ENCODE assay signal across 13 cellular contexts in genomic region chr10:1100691-1101368, GRCh38. TPM values are rescaled to one million over a fixed set of nuclear protein-coding genes. Genes with fewer than 3 reads are reported as not detected.
DNase-seq lines count a peak whose midpoint lies in the region; TF ChIP-seq lines count a peak whose summit lies in the region.
"Had no signal": no experiment of that assay in that cellular context is flagged by ENCODE, and none has a peak within 500 bp of the region (broad histone marks: within the 10 kb centered on the region; RNA-seq: fewer than 3 reads in every experiment).

No MANE protein-coding gene starts in this region.

- no peak overlapping the region for H3K4me3 Mint-ChIP-seq in activated T-cell treated with anti-CD3 and anti-CD28 coated beads, Interleukin-2, amount 50 U/mL, for 24 hours
- no peak overlapping the region for H3K4me3 Mint-ChIP-seq in endothelial cell (ENCODE audit: unreplicated experiment)
- H3K4me3 Mint-ChIP-seq in progenitor cell of endocrine pancreas (ENCODE audit: low read depth): no peak overlapping the region

- H3K9me3 Mint-ChIP-seq in activated T-cell treated with anti-CD3 and anti-CD28 coated beads, Interleukin-2, amount 50 U/mL, for 24 hours: no peaks in the 10 kb centered on the region
- H3K9me3 Mint-ChIP-seq in endothelial cell (ENCODE audit: unreplicated experiment): no peaks in the 10 kb centered on the region
- no peaks in the 10 kb centered on the region for H3K9me3 Mint-ChIP-seq in progenitor cell of endocrine pancreas (ENCODE audit: low read depth)

- no peaks in the 10 kb centered on the region for H3K36me3 Mint-ChIP-seq in activated T-cell treated with anti-CD3 and anti-CD28 coated beads, Interleukin-2, amount 50 U/mL, for 24 hours (ENCODE audit: low read depth)
- H3K36me3 Mint-ChIP-seq in endothelial cell (ENCODE audit: low read depth, unreplicated experiment): peaks cover 50% of the 10 kb centered on the region
- peaks cover 26% of the 10 kb centered on the region for H3K36me3 Mint-ChIP-seq in progenitor cell of endocrine pancreas (ENCODE audit: insufficient read depth)

- no peaks in the 10 kb centered on the region for H3K27me3 Mint-ChIP-seq in activated T-cell treated with anti-CD3 and anti-CD28 coated beads, Interleukin-2, amount 50 U/mL, for 24 hours
- H3K27me3 Mint-ChIP-seq in endothelial cell (ENCODE audit: unreplicated experiment) (peaks cover 4% of the 10 kb centered on the region), progenitor cell of endocrine pancreas (no peaks in the 10 kb centered on the region)

- peak overlapping the region; percentile 15 for H3K27ac Mint-ChIP-seq in activated T-cell treated with anti-CD3 and anti-CD28 coated beads, Interleukin-2, amount 50 U/mL, for 24 hours
- H3K27ac Mint-ChIP-seq in endothelial cell (ENCODE audit: unreplicated experiment) (peak overlapping the region; percentile 8), progenitor cell of endocrine pancreas (peak overlapping the region; percentile 58)

- peaks cover 41% of the 10 kb centered on the region for H3K4me1 Mint-ChIP-seq in activated T-cell treated with anti-CD3 and anti-CD28 coated beads, Interleukin-2, amount 50 U/mL, for 24 hours (ENCODE audit: low read depth)
- H3K4me1 Mint-ChIP-seq in endothelial cell (ENCODE audit: unreplicated experiment): peaks cover 17% of the 10 kb centered on the region
- peaks cover 6% of the 10 kb centered on the region for H3K4me1 Mint-ChIP-seq in progenitor cell of endocrine pancreas (ENCODE audit: low read depth)

- no peak for DNase-seq in activated T-cell treated with anti-CD3 and anti-CD28 coated beads, Interleukin-2, amount 50 U/mL, for 24 hours
- DNase-seq in activated T-cell treated with anti-CD3 and anti-CD28 coated beads, Interleukin-2, amount 50 U/mL, for 48 hours: no peak
- peak; percentile 15 for DNase-seq in NCI-H1694 (lab: John Stamatoyannopoulos, UW)
- DNase-seq in endothelial cell (ENCODE audit: low spot score): peak; percentile 52
- DNase-seq in progenitor cell of endocrine pancreas (ENCODE audit: low spot score, unreplicated experiment): no peak
- no peak for DNase-seq in NAMALWA (ENCODE audit: low spot score)
- no peak for DNase-seq in D341Med (ENCODE audit: low spot score)
- no peak for DNase-seq in central memory CD4-positive, alpha-beta T cell
- DNase-seq: activated CD4-positive, CD25-positive, alpha-beta regulatory T cell treated with anti-CD3 and anti-CD28 coated beads, Interleukin-2, amount 50 U/mL, for 72 hours; effector memory CD4-positive, alpha-beta T cell; foreskin melanocyte; NCI-H1092; stimulated activated CD4-positive, alpha-beta T cell treated with anti-CD3 and anti-CD28 coated beads, Interleukin-15, amount 100 ng/mL, for 24 hours had no signal

- TF ChIP-seq CTCF in endothelial cell (IDR thresholded peaks at IDR 0.05; ENCODE audit: unreplicated experiment) (no peak), progenitor cell of endocrine pancreas (IDR thresholded peaks at IDR 0.05; ENCODE audit: unreplicated experiment) (peak; percentile 40)

RNA-seq across cellular contexts. Expression of gene WDR37, which starts 44.6 kb away (rescaled TPM):
- 32.6 TPM for total RNA-seq in endothelial cell (ENCODE audit: unreplicated experiment)
- total RNA-seq in progenitor cell of endocrine pancreas: 17.4 and 18.7 TPM in 2 replicates

RNA-seq across cellular contexts. Expression of gene IDI1, which starts 51.9 kb away (rescaled TPM):
- total RNA-seq in endothelial cell (ENCODE audit: unreplicated experiment): 52.7 TPM
- total RNA-seq in progenitor cell of endocrine pancreas: 46.3 and 51.4 TPM in 2 replicates

Comparison
In these comparisons a context has a peak if more than half of its experiments do, and no peak if none do; other contexts are left out.
1. DNase-seq: peak in NCI-H1694 (single experiment) and endothelial cell (single experiment); none in activated T-cell treated with anti-CD3 and anti-CD28 coated beads, Interleukin-2, amount 50 U/mL, for 24 hours (single experiment), activated T-cell treated with anti-CD3 and anti-CD28 coated beads, Interleukin-2, amount 50 U/mL, for 48 hours (0 of 2), progenitor cell of endocrine pancreas (single experiment), NAMALWA (single experiment), D341Med (single experiment) and central memory CD4-positive, alpha-beta T cell (single experiment).
2. H3K27ac Mint-ChIP-seq: peak in every context shown above with its lines; median percentile 58 in progenitor cell of endocrine pancreas; 15 in activated T-cell treated with anti-CD3 and anti-CD28 coated beads, Interleukin-2, amount 50 U/mL, for 24 hours; 8 in endothelial cell.